1 cellular context compared by ENCODE assay signal in the genomic region with DNA sequence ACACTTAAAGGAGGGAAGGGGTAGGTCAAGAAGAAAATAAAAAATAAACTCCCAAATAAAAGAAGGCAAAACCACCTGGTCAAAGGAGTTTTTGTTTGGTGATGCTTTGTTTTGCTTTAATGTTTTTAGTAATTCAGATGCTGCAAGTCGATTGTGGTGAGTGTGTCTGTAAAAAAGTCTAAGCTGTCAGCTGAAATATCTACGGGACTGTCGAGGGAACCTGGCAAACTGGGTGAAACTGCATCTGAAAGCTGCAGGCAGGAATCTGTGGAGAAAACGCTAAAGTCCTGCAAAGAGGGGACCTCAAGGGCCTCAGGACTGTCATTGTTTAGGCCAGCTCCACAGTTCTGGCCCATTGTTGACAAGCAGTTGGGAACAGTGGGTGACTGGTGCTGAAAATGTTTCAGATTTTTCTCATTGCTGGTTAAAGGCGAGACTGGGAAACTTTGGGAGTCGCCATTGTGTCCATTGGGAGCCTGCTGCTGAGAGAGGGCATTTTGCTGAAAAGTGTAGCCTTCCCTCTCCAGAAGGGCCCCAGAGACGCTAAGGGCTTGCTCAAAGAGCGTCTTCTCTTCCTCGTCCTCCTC.
TF ChIP-seq lines count a peak whose summit lies in the region.

No MANE protein-coding gene starts in this region.

TF ChIP-seq in HEK293, 187 proteins besides CTCF, POLR2A, EP300 and RAD21 (continued from another document):
- TF ChIP-seq, protein P1, sequence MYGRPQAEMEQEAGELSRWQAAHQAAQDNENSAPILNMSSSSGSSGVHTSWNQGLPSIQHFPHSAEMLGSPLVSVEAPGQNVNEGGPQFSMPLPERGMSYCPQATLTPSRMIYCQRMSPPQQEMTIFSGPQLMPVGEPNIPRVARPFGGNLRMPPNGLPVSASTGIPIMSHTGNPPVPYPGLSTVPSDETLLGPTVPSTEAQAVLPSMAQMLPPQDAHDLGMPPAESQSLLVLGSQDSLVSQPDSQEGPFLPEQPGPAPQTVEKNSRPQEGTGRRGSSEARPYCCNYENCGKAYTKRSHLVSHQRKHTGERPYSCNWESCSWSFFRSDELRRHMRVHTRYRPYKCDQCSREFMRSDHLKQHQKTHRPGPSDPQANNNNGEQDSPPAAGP (tag by site-specific recombination; IDR thresholded peaks at IDR 0.05) = no peak
- TF ChIP-seq ZNF350 (tag by site-specific recombination; IDR thresholded peaks at IDR 0.05) (no peak), RBAK (tag by site-specific recombination; IDR thresholded peaks at IDR 0.05) (no peak), FEZF1 (tag by site-specific recombination; IDR thresholded peaks at IDR 0.05) (no peak), ZBTB20 (tag by site-specific recombination; IDR thresholded peaks at IDR 0.05) (peak; percentile 37; the same call in 1 of the 2 replicates), ZNF24 (tag by site-specific recombination; IDR thresholded peaks at IDR 0.05) (no peak)
- TF ChIP-seq, protein P2, sequence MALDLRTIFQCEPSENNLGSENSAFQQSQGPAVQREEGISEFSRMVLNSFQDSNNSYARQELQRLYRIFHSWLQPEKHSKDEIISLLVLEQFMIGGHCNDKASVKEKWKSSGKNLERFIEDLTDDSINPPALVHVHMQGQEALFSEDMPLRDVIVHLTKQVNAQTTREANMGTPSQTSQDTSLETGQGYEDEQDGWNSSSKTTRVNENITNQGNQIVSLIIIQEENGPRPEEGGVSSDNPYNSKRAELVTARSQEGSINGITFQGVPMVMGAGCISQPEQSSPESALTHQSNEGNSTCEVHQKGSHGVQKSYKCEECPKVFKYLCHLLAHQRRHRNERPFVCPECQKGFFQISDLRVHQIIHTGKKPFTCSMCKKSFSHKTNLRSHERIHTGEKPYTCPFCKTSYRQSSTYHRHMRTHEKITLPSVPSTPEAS (tag by site-specific recombination; IDR thresholded peaks at IDR 0.05) = no peak
TF ChIP-seq in HEK293: peak in this region for 1.
